Comparison of ENCODE assay signal across 8 cellular contexts in the genomic region with DNA sequence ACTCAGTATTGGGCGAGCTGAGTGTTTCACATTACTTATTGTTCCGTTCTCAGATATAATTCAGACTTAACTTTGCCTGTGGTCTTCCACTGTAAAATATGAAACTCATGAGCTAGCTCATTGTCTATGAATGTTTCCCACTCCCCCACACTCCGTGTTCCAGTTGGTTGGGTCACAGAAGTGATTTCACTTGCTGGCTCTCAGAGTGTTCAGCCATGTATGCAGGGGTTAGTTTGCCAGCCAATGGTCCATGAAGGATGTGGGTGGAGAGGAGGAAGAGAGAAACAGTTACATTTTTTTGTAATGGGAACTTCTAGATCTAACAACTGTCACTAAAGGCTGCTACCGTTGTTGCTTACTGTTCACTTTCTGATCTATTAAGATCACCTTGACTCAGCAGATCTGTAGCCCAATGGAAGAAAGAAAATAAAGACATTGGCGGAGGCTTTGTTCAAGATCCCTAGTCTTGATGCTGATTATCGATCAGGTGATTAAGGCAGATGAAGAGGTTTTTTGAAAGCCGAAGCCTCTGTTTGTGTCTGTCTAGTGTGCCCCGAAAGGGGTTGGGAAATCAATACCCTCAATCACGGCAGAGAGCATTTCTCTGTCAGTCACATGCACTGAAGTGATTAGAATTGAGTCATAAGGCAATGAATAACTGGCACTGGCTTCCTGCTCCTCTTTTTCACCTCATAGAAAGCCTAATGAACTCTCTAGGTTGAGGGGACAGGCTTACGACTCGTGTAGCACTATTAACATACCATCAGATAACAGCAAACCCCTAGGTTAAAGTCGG.
DNase-seq lines count a peak whose midpoint lies in the region; ATAC-seq and TF ChIP-seq lines count a peak whose summit lies in the region.

No MANE protein-coding gene starts in this region.

- intact Hi-C loops in heart right ventricle (cut with DNase I): no loop called here

- H3K4me2 ChIP-seq in BLaER1: peak overlapping the region; percentile 68

- H3K4me1 ChIP-seq in BLaER1 (peaks cover 34% of the 10 kb centered on the region), heart right ventricle (no peaks in the 10 kb centered on the region)

- ATAC-seq in GM21381 (IDR thresholded peaks at IDR 0.05; ENCODE audit: unreplicated experiment): peak; percentile 96
- ATAC-seq in HG03457 (IDR thresholded peaks at IDR 0.05; ENCODE audit: unreplicated experiment): peak; percentile 98
- ATAC-seq in heart right ventricle: peak in 7 of 8 donors; percentile 51 to 92 (median 86)

- WGBS in heart right ventricle, 2 donors: 73 to 81% methylated on average over 12 of the region's 12 CpGs

- DNase-seq in heart right ventricle (peak in 1 of 2 donors; percentile 16), HuH-7 (ENCODE audit: low spot score) (no peak), pons (ENCODE audit: low spot score) (no peak), 8988T (no peak), HT-29 (ENCODE audit: low spot score) (no peak)

- H3K9me3 ChIP-seq in BLaER1 (0 out of 2 replicates have a peak, but pooled peaks cover 7% of the 10 kb centered on the region), heart right ventricle (no peaks in the 10 kb centered on the region)

- peak overlapping the region; percentile 74 for H3K27ac ChIP-seq in BLaER1
- H3K27ac ChIP-seq in heart right ventricle: peak overlapping the region in 3 of 10 donors; percentile 10 to 49 (median 29)

- H3K36me3 ChIP-seq in BLaER1: no peaks in the 10 kb centered on the region
- no peaks in the 10 kb centered on the region for H3K36me3 ChIP-seq in heart right ventricle

- H3K27me3 ChIP-seq in BLaER1 (no peaks in the 10 kb centered on the region), heart right ventricle (no peaks in the 10 kb centered on the region)

- H3K4me3 ChIP-seq in BLaER1 (peak overlapping the region; percentile 8; the same call in 1 of the 2 replicates), heart right ventricle (no peak overlapping the region)

- H4K20me1 ChIP-seq in BLaER1: no peaks in the 10 kb centered on the region

- peak overlapping the region; percentile 54; the same call in 1 of the 2 replicates for H3K9ac ChIP-seq in BLaER1

- no peak for TF ChIP-seq CTCF in heart right ventricle (IDR thresholded peaks at IDR 0.05)
